16 cellular contexts compared by ENCODE assay signal in genomic region chr15:59825926-59826325, GRCh38.
"Had no signal": no experiment of that assay in that cellular context is flagged by ENCODE, and none has a peak within 500 bp of the region (broad histone marks: within the 10 kb centered on the region; RNA-seq: fewer than 3 reads in every experiment).

No MANE protein-coding gene starts in this region.

- H3K4me1 ChIP-seq: gastrocnemius medialis, heart left ventricle, left ventricle myocardium inferior, tibial artery, vagina had no signal

- ATAC-seq: gastrocnemius medialis; heart left ventricle; mucosa of descending colon; stimulated activated naive CD8-positive, alpha-beta T cell treated with anti-CD3 and anti-CD28 coated beads, Interleukin-15, Interleukin-2, amounts not matched to agents 100 U/mL and 50 U/mL, for 24 hours had no signal

- H3K4me3 ChIP-seq: coronary artery, gastrocnemius medialis, heart left ventricle, left ventricle myocardium inferior, mucosa of descending colon, tibial artery, vagina had no signal

- H3K9me3 ChIP-seq: gastrocnemius medialis, mucosa of descending colon, tibial artery, vagina had no signal

- DNase-seq: activated CD4-positive, alpha-beta T cell treated with anti-CD3 and anti-CD28 coated beads, Interleukin-2, amount 50 U/mL, for 48 hours; activated naive CD4-positive, alpha-beta T cell treated with anti-CD3 and anti-CD28 coated beads for 36 hours; activated T-cell treated with anti-CD3 and anti-CD28 coated beads for 4 hours; brain microvascular endothelial cell; gastrocnemius medialis; heart left ventricle; left ventricle myocardium inferior; mesenchymal stem cell; mucosa of descending colon; naive B cell; stimulated activated CD4-positive, alpha-beta T cell treated with anti-CD3 and anti-CD28 coated beads, Interleukin-2, amount 100 ng/mL, for 24 hours; stimulated activated naive CD8-positive, alpha-beta T cell treated with anti-CD3 and anti-CD28 coated beads, Interleukin-15, Interleukin-2, amounts not matched to agents 100 U/mL and 50 U/mL, for 24 hours; substantia nigra; tibial artery had no signal

- H3K27me3 ChIP-seq: brain microvascular endothelial cell, tibial artery, vagina had no signal

- H3K36me3 ChIP-seq: brain microvascular endothelial cell, gastrocnemius medialis, heart left ventricle, left ventricle myocardium inferior, tibial artery, vagina had no signal

- H3K27ac ChIP-seq: brain microvascular endothelial cell, coronary artery, gastrocnemius medialis, heart left ventricle, left ventricle myocardium inferior, tibial artery, vagina had no signal
